7 cellular contexts compared by ENCODE assay signal in the genomic region with DNA sequence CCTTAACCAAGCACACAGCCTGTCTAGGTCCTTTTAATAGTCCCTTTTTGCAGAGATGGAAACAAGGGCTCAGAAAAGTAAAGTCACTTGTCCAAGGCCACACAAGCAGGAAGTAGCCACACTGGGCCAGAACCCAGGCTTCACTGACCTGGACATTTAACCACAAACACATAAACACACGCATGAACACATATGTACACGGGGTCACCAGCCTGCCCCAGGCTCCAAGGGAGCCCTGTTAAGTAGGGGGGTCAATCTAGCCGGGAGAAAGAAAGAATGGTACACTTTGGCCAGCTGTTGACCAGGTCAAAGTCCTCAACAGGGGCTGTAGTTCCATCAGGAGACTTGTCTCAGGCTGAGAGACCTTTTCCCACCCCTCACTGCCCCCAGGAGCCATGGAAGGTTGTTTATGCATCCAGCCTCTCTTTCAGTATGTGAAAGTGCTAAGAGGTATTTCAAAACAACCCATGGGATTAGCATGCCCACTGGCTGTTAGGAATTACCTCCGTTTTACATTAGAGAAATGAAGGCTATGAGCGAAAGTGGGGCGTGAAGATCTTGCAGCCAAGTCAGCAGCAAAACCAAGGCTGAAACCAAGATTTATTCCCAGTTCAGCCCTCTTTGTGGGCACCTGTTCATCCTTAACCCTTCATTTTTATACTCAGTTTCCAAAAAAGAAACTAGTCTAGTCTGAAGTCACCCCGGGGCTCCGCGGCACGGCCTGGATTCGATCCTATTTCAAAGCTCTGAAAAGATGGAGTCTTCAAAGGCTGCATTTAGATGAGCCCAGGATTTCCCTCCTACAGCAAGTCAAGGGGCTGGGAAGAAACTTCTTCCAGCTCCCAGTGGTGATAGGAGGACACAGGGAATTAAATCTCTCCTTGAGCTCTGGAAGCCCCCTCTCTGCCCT. TPM values are rescaled to one million over a fixed set of nuclear protein-coding genes. Genes with fewer than 3 reads are reported as not detected.
DNase-seq lines count a peak whose midpoint lies in the region; ATAC-seq lines count a peak whose summit lies in the region.
"Had no signal": no experiment of that assay in that cellular context is flagged by ENCODE, and none has a peak within 500 bp of the region (broad histone marks: within the 10 kb centered on the region; RNA-seq: fewer than 3 reads in every experiment).

No MANE protein-coding gene starts in this region.

- H3K14ac ChIP-seq in neuronal stem cell (ENCODE audit: low read length), result no peak overlapping the region

- H3K27ac ChIP-seq in GM23248 (peak overlapping the region; percentile 99), cingulate gyrus (ENCODE audit: low read depth, low read length) (peak overlapping the region; percentile 52), neuronal stem cell (replicated peaks; ENCODE audit: low read length) (no peak overlapping the region)

- H2BK120ac ChIP-seq in neuronal stem cell (ENCODE audit: low read depth, low read length), result no peak overlapping the region

- CTCF ChIA-PET in activated CD4-positive, alpha-beta T cell treated with anti-CD3 and anti-CD28 coated beads for 36 hours (lab: Charles Lee), result interaction anchor here (0.6 to 0.8 kb wide), 4 partner anchors 21 to 126 kb away, joined by 3 read pairs; no protein-coding TSS in a partner anchor

- DNase-seq in GM23248 (peak; percentile 54), neuronal stem cell (ENCODE audit: low spot score) (no peak)
- no peak for DNase-seq in natural killer cell treated with Interleukin-12 subunit alpha and Interleukin-12 subunit beta and Interleukin-15 and Interleukin-18, amount 100 ng/mL, for 72 hours (ENCODE audit: low spot score)
- no peak for DNase-seq in activated CD8-positive, alpha-beta memory T cell treated with anti-CD3 and anti-CD28 coated beads for 24 hours
- no peak for DNase-seq in activated CD4-positive, alpha-beta T cell treated with anti-CD3 and anti-CD28 coated beads for 36 hours
- DNase-seq: CD4-positive, CD25-positive, alpha-beta regulatory T cell had no signal

- H2BK12ac ChIP-seq in neuronal stem cell (ENCODE audit: low read length), result no peak overlapping the region

- H3K36me3 ChIP-seq in GM23248 (ENCODE audit: low read depth) (peaks cover 54% of the 10 kb centered on the region), neuronal stem cell (replicated peaks in 1 of 2; ENCODE audit: control insufficient read depth in 2 of 2, insufficient read depth in 2 of 2, low read length in 2 of 2) (no peaks in the 10 kb centered on the region)

- intact Hi-C loops in activated CD4-positive, alpha-beta T cell treated with anti-CD3 and anti-CD28 coated beads for 36 hours (cut with DNase I, micrococcal nuclease), result no loop called here

- H3K4me3 Mint-ChIP-seq in natural killer cell treated with Interleukin-12 subunit alpha and Interleukin-12 subunit beta and Interleukin-15 and Interleukin-18, amount 100 ng/mL, for 72 hours, result no peak overlapping the region
- no peak overlapping the region for H3K4me3 Mint-ChIP-seq in activated CD4-positive, alpha-beta T cell treated with anti-CD3 and anti-CD28 coated beads for 36 hours
- H3K4me3 Mint-ChIP-seq: CD4-positive, CD25-positive, alpha-beta regulatory T cell had no signal

- no peaks in the 10 kb centered on the region for H3K79me1 ChIP-seq in neuronal stem cell (ENCODE audit: low read depth, low read length)

- H3K4me2 ChIP-seq in GM23248 (ENCODE audit: unreplicated experiment), result peak overlapping the region; percentile 59
- H3K4me2 ChIP-seq in neuronal stem cell (ENCODE audit: insufficient read depth, low read length, poor library complexity, severe bottlenecking), result no peak overlapping the region

- H3K4me1 ChIP-seq in GM23248 (ENCODE audit: insufficient read depth) (peaks cover 77% of the 10 kb centered on the region), neuronal stem cell (ENCODE audit: control insufficient read depth in 2 of 2, insufficient read depth in 1 of 2, low read depth in 1 of 2, low read length in 2 of 2) (peaks cover 37 to 41% of the 10 kb centered on the region in 2 donors)

- H3K27me3 Mint-ChIP-seq in natural killer cell treated with Interleukin-12 subunit alpha and Interleukin-12 subunit beta and Interleukin-15 and Interleukin-18, amount 100 ng/mL, for 72 hours, result no peaks in the 10 kb centered on the region
- H3K27me3 Mint-ChIP-seq in activated CD4-positive, alpha-beta T cell treated with anti-CD3 and anti-CD28 coated beads for 36 hours, result no peaks in the 10 kb centered on the region
- H3K27me3 Mint-ChIP-seq: CD4-positive, CD25-positive, alpha-beta regulatory T cell had no signal

- H4K20me1 ChIP-seq in GM23248 (ENCODE audit: insufficient read depth), result no peaks in the 10 kb centered on the region

- no peak overlapping the region for H3K4ac ChIP-seq in neuronal stem cell (ENCODE audit: low read length)

- no peak overlapping the region for H2AFZ ChIP-seq in GM23248
- H2AFZ ChIP-seq in neuronal stem cell (ENCODE audit: low read length), result peak overlapping the region; percentile 20

- no peak overlapping the region for H2BK15ac ChIP-seq in neuronal stem cell (ENCODE audit: low read length)

- POLR2A ChIA-PET in activated CD4-positive, alpha-beta T cell treated with anti-CD3 and anti-CD28 coated beads for 36 hours (lab: Charles Lee), result interaction anchor here (0.5 to 0.7 kb wide), 2 partner anchors 73 to 1010 kb away, joined by 3 read pairs; no protein-coding TSS in a partner anchor

- 0 out of 2 replicates have a peak overlapping the region, but pooled peaks have one; percentile 3 for H3K4me3 ChIP-seq in GM23248
- H3K4me3 ChIP-seq in neuronal stem cell (ENCODE audit: low read length in 2 of 2), result no peak overlapping the region

- no peak overlapping the region for H3K27ac Mint-ChIP-seq in natural killer cell treated with Interleukin-12 subunit alpha and Interleukin-12 subunit beta and Interleukin-15 and Interleukin-18, amount 100 ng/mL, for 72 hours
- H3K27ac Mint-ChIP-seq in activated CD4-positive, alpha-beta T cell treated with anti-CD3 and anti-CD28 coated beads for 36 hours, result no peak overlapping the region

- H3F3A ChIP-seq in GM23248 (ENCODE audit: insufficient read depth), result peaks cover 89% of the 10 kb centered on the region

- no peaks in the 10 kb centered on the region for H3K36me3 Mint-ChIP-seq in natural killer cell treated with Interleukin-12 subunit alpha and Interleukin-12 subunit beta and Interleukin-15 and Interleukin-18, amount 100 ng/mL, for 72 hours
- peaks cover 11% of the 10 kb centered on the region for H3K36me3 Mint-ChIP-seq in activated CD4-positive, alpha-beta T cell treated with anti-CD3 and anti-CD28 coated beads for 36 hours (ENCODE audit: low read depth)
- H3K36me3 Mint-ChIP-seq: CD4-positive, CD25-positive, alpha-beta regulatory T cell had no signal

- ATAC-seq in natural killer cell treated with Interleukin-12 subunit alpha and Interleukin-12 subunit beta and Interleukin-15 and Interleukin-18, amount 100 ng/mL, for 72 hours, result no peak
- ATAC-seq in activated CD4-positive, alpha-beta T cell treated with anti-CD3 and anti-CD28 coated beads for 36 hours, result no peak

- H3K27me3 ChIP-seq in GM23248 (replicated peaks; ENCODE audit: insufficient read depth), result no peaks in the 10 kb centered on the region
- H3K27me3 ChIP-seq in neuronal stem cell (ENCODE audit: control insufficient read depth in 3 of 3, insufficient read depth in 3 of 3, low read depth in 1 of 3, low read length in 3 of 3), result no peaks in the 10 kb centered on the region

- no peak overlapping the region for H4K91ac ChIP-seq in neuronal stem cell (ENCODE audit: low read depth, low read length, poor library complexity)

- in situ Hi-C loops in GM23248 (cut with MboI), result no loop called here

- peaks cover 78% of the 10 kb centered on the region for H3K79me2 ChIP-seq in GM23248 (ENCODE audit: insufficient read depth)

- H3K9ac ChIP-seq in GM23248 (peak overlapping the region; percentile 81), neuronal stem cell (ENCODE audit: low read depth, low read length, poor library complexity) (no peak overlapping the region)

- H3K9me3 ChIP-seq in GM23248 (ENCODE audit: low read depth) (no peaks in the 10 kb centered on the region), neuronal stem cell (replicated peaks in 1 of 2; ENCODE audit: control insufficient read depth in 2 of 2, insufficient read depth in 1 of 2, low read depth in 1 of 2, low read length in 2 of 2) (no peaks in the 10 kb centered on the region)

- H2AK5ac ChIP-seq in neuronal stem cell (ENCODE audit: low read depth, low read length), result no peak overlapping the region

- whole genome bisulfite sequencing in GM23248 (ENCODE audit: low coverage in 1 of 2, low lambda C conversion rate in 2 of 2, missing lambda C conversion rate in 2 of 2), 2 experiments, result 75 to 77% methylated on average over 11 of the region's 11 CpGs
- no CpG with 5 or more reads among the region's 11 CpGs for WGBS in neuronal stem cell (ENCODE audit: extremely low coverage in 2 of 2, insufficient read length in 2 of 2, insufficient replicate concordance in 1 of 2), 2 donors

- no peak overlapping the region for H2BK5ac ChIP-seq in neuronal stem cell (ENCODE audit: low read length)

- no peak overlapping the region for H3K18ac ChIP-seq in neuronal stem cell (ENCODE audit: low read length)

- H3K4me1 Mint-ChIP-seq in natural killer cell treated with Interleukin-12 subunit alpha and Interleukin-12 subunit beta and Interleukin-15 and Interleukin-18, amount 100 ng/mL, for 72 hours (ENCODE audit: low read depth in 2 of 2), result no peaks in the 10 kb centered on the region
- H3K4me1 Mint-ChIP-seq in activated CD4-positive, alpha-beta T cell treated with anti-CD3 and anti-CD28 coated beads for 36 hours, result no peaks in the 10 kb centered on the region

- H3K23ac ChIP-seq in neuronal stem cell (ENCODE audit: low read depth, low read length, poor library complexity), result no peak overlapping the region

- H3K9me3 Mint-ChIP-seq in natural killer cell treated with Interleukin-12 subunit alpha and Interleukin-12 subunit beta and Interleukin-15 and Interleukin-18, amount 100 ng/mL, for 72 hours, result no peaks in the 10 kb centered on the region
- H3K9me3 Mint-ChIP-seq in activated CD4-positive, alpha-beta T cell treated with anti-CD3 and anti-CD28 coated beads for 36 hours (ENCODE audit: low read depth), result no peaks in the 10 kb centered on the region
- H3K9me3 Mint-ChIP-seq: CD4-positive, CD25-positive, alpha-beta regulatory T cell had no signal

- no peaks in the 10 kb centered on the region for H3K9me2 ChIP-seq in GM23248 (ENCODE audit: insufficient read depth)

- H4K8ac ChIP-seq in neuronal stem cell (ENCODE audit: low read depth, low read length), result no peak overlapping the region

RNA-seq across cellular contexts. Expression of a gene that starts 9.8 kb away (rescaled TPM):
- total RNA-seq in GM23248 (2014; rRNA removed; shearing (Covaris generic)), result 368 and 410 TPM in 2 replicates
- 454 and 461 TPM in 2 replicates for polyA plus RNA-seq in GM23248 (2016; fragmentation: Nextera tagmentation; extraction: Ambion mirVana)
- polyA plus RNA-seq in neuronal stem cell (2013, experiment 1 of 2), result 13.8 TPM
- 15.1 TPM for polyA plus RNA-seq in neuronal stem cell (2013, experiment 2 of 2)
- total RNA-seq in natural killer cell treated with Interleukin-12 subunit alpha and Interleukin-12 subunit beta and Interleukin-15 and Interleukin-18, amount 100 ng/mL, for 72 hours, result 10 to 100 TPM; 23.3 to 43.5 TPM
- 10 to 100 TPM; 24.0 to 31.0 TPM for total RNA-seq in activated CD4-positive, alpha-beta T cell treated with anti-CD3 and anti-CD28 coated beads for 36 hours

RNA-seq across cellular contexts. Expression of a gene that starts 24.6 kb away (rescaled TPM):
- 27.3 and 38.7 TPM in 2 replicates for total RNA-seq in GM23248 (2014; rRNA removed; shearing (Covaris generic))
- polyA plus RNA-seq in GM23248 (2016; fragmentation: Nextera tagmentation; extraction: Ambion mirVana), result 24.6 and 27.1 TPM in 2 replicates
- 16.8 TPM for polyA plus RNA-seq in neuronal stem cell (2013, experiment 1 of 2)
- 16.4 TPM for polyA plus RNA-seq in neuronal stem cell (2013, experiment 2 of 2)
- total RNA-seq in natural killer cell treated with Interleukin-12 subunit alpha and Interleukin-12 subunit beta and Interleukin-15 and Interleukin-18, amount 100 ng/mL, for 72 hours, result 10 to 100 TPM; 23.3 to 31.4 TPM
- 10 to 100 TPM; 16.1 to 26.1 TPM for total RNA-seq in activated CD4-positive, alpha-beta T cell treated with anti-CD3 and anti-CD28 coated beads for 36 hours

RNA-seq across cellular contexts. Expression of a gene that starts 30.3 kb away (rescaled TPM):
- not detected in 2 replicates for total RNA-seq in GM23248 (2014; rRNA removed; shearing (Covaris generic))
- polyA plus RNA-seq in GM23248 (2016; fragmentation: Nextera tagmentation; extraction: Ambion mirVana), result 0.09 TPM in 1 of 2 replicates, not detected in the other
- 0.11 TPM for polyA plus RNA-seq in neuronal stem cell (2013, experiment 1 of 2)
- polyA plus RNA-seq in neuronal stem cell (2013, experiment 2 of 2), result 0.18 TPM
- total RNA-seq in natural killer cell treated with Interleukin-12 subunit alpha and Interleukin-12 subunit beta and Interleukin-15 and Interleukin-18, amount 100 ng/mL, for 72 hours, result 1 to 10 TPM in 1 of 2 donors, under 1 TPM in 1; 0.31 to 1.4 TPM
- under 1 TPM; 0.35 to 0.48 TPM for total RNA-seq in activated CD4-positive, alpha-beta T cell treated with anti-CD3 and anti-CD28 coated beads for 36 hours
- total RNA-seq: CD4-positive, CD25-positive, alpha-beta regulatory T cell had no signal

RNA-seq across cellular contexts. Expression of a gene that starts 31.7 kb away (rescaled TPM):
- total RNA-seq in GM23248 (2014; rRNA removed; shearing (Covaris generic)), result not detected in 2 replicates
- polyA plus RNA-seq in GM23248 (2016; fragmentation: Nextera tagmentation; extraction: Ambion mirVana), result not detected in 2 replicates
- not detected for polyA plus RNA-seq in neuronal stem cell (2013, experiment 1 of 2)
- 0.04 TPM for polyA plus RNA-seq in neuronal stem cell (2013, experiment 2 of 2)
- not detected for total RNA-seq in natural killer cell treated with Interleukin-12 subunit alpha and Interleukin-12 subunit beta and Interleukin-15 and Interleukin-18, amount 100 ng/mL, for 72 hours
- not detected for total RNA-seq in activated CD4-positive, alpha-beta T cell treated with anti-CD3 and anti-CD28 coated beads for 36 hours
- total RNA-seq: CD4-positive, CD25-positive, alpha-beta regulatory T cell had no signal
- polyA plus RNA-seq: CD4-positive, CD25-positive, alpha-beta regulatory T cell had no signal

RNA-seq across cellular contexts. Expression of a gene that starts 39.7 kb away (rescaled TPM):
- not detected in 2 replicates for total RNA-seq in GM23248 (2014; rRNA removed; shearing (Covaris generic))
- 0.42 and 0.55 TPM in 2 replicates for polyA plus RNA-seq in GM23248 (2016; fragmentation: Nextera tagmentation; extraction: Ambion mirVana)
- polyA plus RNA-seq in neuronal stem cell (2013, experiment 1 of 2), result 0.25 TPM
- polyA plus RNA-seq in neuronal stem cell (2013, experiment 2 of 2), result 0.30 TPM
- total RNA-seq in natural killer cell treated with Interleukin-12 subunit alpha and Interleukin-12 subunit beta and Interleukin-15 and Interleukin-18, amount 100 ng/mL, for 72 hours, result not detected
- under 1 TPM; 0.40 to 0.80 TPM for total RNA-seq in activated CD4-positive, alpha-beta T cell treated with anti-CD3 and anti-CD28 coated beads for 36 hours
- total RNA-seq: CD4-positive, CD25-positive, alpha-beta regulatory T cell had no signal
